ENCODE assay signal across 12 cellular contexts in genomic region chr2:136310005-136310495, GRCh38.
A peak's percentile ranks its signal among the peaks of the same experiment; 100 is the strongest.
DNase-seq lines count a peak whose midpoint lies in the region; ATAC-seq and TF ChIP-seq lines count a peak whose summit lies in the region.
"Had no signal": no experiment of that assay in that cellular context is flagged by ENCODE, and none has a peak within 500 bp of the region (broad histone marks: within the 10 kb centered on the region; RNA-seq: fewer than 3 reads in every experiment).

No MANE protein-coding gene starts in this region.

- H3K4me1 ChIP-seq in cardiac muscle cell (ENCODE audit: low read depth) (no peaks in the 10 kb centered on the region), left ventricle myocardium inferior (no peaks in the 10 kb centered on the region), colonic mucosa (no peaks in the 10 kb centered on the region)
- H3K4me1 ChIP-seq: HAP-1 had no signal

- peaks cover 30% of the 10 kb centered on the region for H3K4me1 Mint-ChIP-seq in activated B cell treated with CpG ODN at 0.5 μM for 24 hours
- H3K4me1 Mint-ChIP-seq in stimulated activated naive B cell treated with anti-CD40 and anti-IgM and Interleukin-4, amounts not matched to agents 10 μg/mL and 1 μg/mL and 100 μg/mL, for 72 hours: peaks cover 26 to 35% of the 10 kb centered on the region in 2 donors

- H3K9me3 ChIP-seq in cardiac muscle cell (ENCODE audit: low read depth): no peaks in the 10 kb centered on the region
- no peaks in the 10 kb centered on the region for H3K9me3 ChIP-seq in left ventricle myocardium inferior (replicated peaks)
- no peaks in the 10 kb centered on the region for H3K9me3 ChIP-seq in colonic mucosa
- H3K9me3 ChIP-seq: HAP-1 had no signal

- CTCF ChIA-PET in activated B cell treated with CpG ODN at 0.5 μM for 24 hours (lab: Charles Lee): no interaction called here

- POLR2A ChIA-PET in activated B cell treated with CpG ODN at 0.5 μM for 24 hours (lab: Charles Lee): interaction anchor here (0.6 to 2.1 kb wide), 7 partner anchors 17 to 70 kb away, joined by 3 to 14 read pairs (median 5); no protein-coding TSS in a partner anchor

- intact Hi-C loops in left ventricle myocardium inferior (cut with micrococcal nuclease): no loop called here
- intact Hi-C loops in activated B cell treated with CpG ODN at 0.5 μM for 24 hours (cut with micrococcal nuclease): loop anchor here (2.0 to 5.0 kb wide), 5 partner anchors 15 to 191 kb away; partner anchors contain the start of gene CXCR4
- intact Hi-C loops in colonic mucosa (cut with DNase I): no loop called here

- H3K27ac Mint-ChIP-seq in activated B cell treated with CpG ODN at 0.5 μM for 24 hours: peak overlapping the region; percentile 4
- H3K27ac Mint-ChIP-seq in stimulated activated naive B cell treated with anti-CD40 and anti-IgM and Interleukin-4, amounts not matched to agents 10 μg/mL and 1 μg/mL and 100 μg/mL, for 72 hours: peak overlapping the region; percentile 85

- H3K4me3 ChIP-seq in cardiac muscle cell: no peak overlapping the region
- H3K4me3 ChIP-seq in left ventricle myocardium inferior: no peak overlapping the region
- no peak overlapping the region for H3K4me3 ChIP-seq in colonic mucosa
- H3K4me3 ChIP-seq: HAP-1 had no signal

- H3K36me3 Mint-ChIP-seq in activated B cell treated with CpG ODN at 0.5 μM for 24 hours (ENCODE audit: low read depth): no peaks in the 10 kb centered on the region
- H3K36me3 Mint-ChIP-seq in stimulated activated naive B cell treated with anti-CD40 and anti-IgM and Interleukin-4, amounts not matched to agents 10 μg/mL and 1 μg/mL and 100 μg/mL, for 72 hours: no peaks in the 10 kb centered on the region

- TF ChIP-seq CTCF in cardiac muscle cell (IDR thresholded peaks at IDR 0.05; ENCODE audit: low read depth, low read length) (no peak), left ventricle myocardium inferior (IDR thresholded peaks at IDR 0.05; ENCODE audit: borderline replicate concordance) (no peak), activated B cell treated with CpG ODN at 0.5 μM for 24 hours (IDR thresholded peaks at IDR 0.05) (no peak), colonic mucosa (IDR thresholded peaks at IDR 0.05) (no peak)

- H3K27me3 ChIP-seq in cardiac muscle cell (no peaks in the 10 kb centered on the region), left ventricle myocardium inferior (ENCODE audit: low read depth) (peaks cover 14% of the 10 kb centered on the region), colonic mucosa (no peaks in the 10 kb centered on the region)

- peak in 1 of 2 donors; percentile 44 for DNase-seq in cardiac muscle cell (ENCODE audit: low read depth in 1 of 2, low spot score in 1 of 2)
- DNase-seq in left ventricle myocardium inferior: no peak
- DNase-seq in activated B cell treated with CpG ODN at 0.5 μM for 24 hours: no peak
- DNase-seq in stimulated activated naive B cell treated with anti-CD40 and anti-IgM and Interleukin-4, amounts not matched to agents 10 μg/mL and 1 μg/mL and 100 μg/mL, for 72 hours: peak; percentile 62
- DNase-seq in NCI-H510A (lab: John Stamatoyannopoulos, UW): no peak
- no peak for DNase-seq in colonic mucosa
- DNase-seq in NCI-H128 (lab: John Stamatoyannopoulos, UW; ENCODE audit: unreplicated experiment): no peak
- DNase-seq: NCI-H2029 had no signal

- no peak overlapping the region for H3K9ac ChIP-seq in colonic mucosa (ENCODE audit: low read depth in 2 of 2, low read length in 2 of 2)
- H3K9ac ChIP-seq: KMS-11 had no signal

- no peaks in the 10 kb centered on the region for H3K27me3 Mint-ChIP-seq in activated B cell treated with CpG ODN at 0.5 μM for 24 hours
- H3K27me3 Mint-ChIP-seq in stimulated activated naive B cell treated with anti-CD40 and anti-IgM and Interleukin-4, amounts not matched to agents 10 μg/mL and 1 μg/mL and 100 μg/mL, for 72 hours: no peaks in the 10 kb centered on the region

- H3K4me3 Mint-ChIP-seq in activated B cell treated with CpG ODN at 0.5 μM for 24 hours: peak overlapping the region; percentile 1
- peak overlapping the region; percentile 3 to 5 for H3K4me3 Mint-ChIP-seq in stimulated activated naive B cell treated with anti-CD40 and anti-IgM and Interleukin-4, amounts not matched to agents 10 μg/mL and 1 μg/mL and 100 μg/mL, for 72 hours

- H3K9me3 Mint-ChIP-seq in activated B cell treated with CpG ODN at 0.5 μM for 24 hours: no peaks in the 10 kb centered on the region
- peaks cover 0 to 4% of the 10 kb centered on the region in 2 donors for H3K9me3 Mint-ChIP-seq in stimulated activated naive B cell treated with anti-CD40 and anti-IgM and Interleukin-4, amounts not matched to agents 10 μg/mL and 1 μg/mL and 100 μg/mL, for 72 hours

- peak overlapping the region; percentile 10 for H3K27ac ChIP-seq in cardiac muscle cell
- no peak overlapping the region for H3K27ac ChIP-seq in left ventricle myocardium inferior (replicated peaks)
- H3K27ac ChIP-seq in colonic mucosa: no peak overlapping the region
- H3K27ac ChIP-seq: KMS-11 had no signal

- H3K36me3 ChIP-seq in cardiac muscle cell (no peaks in the 10 kb centered on the region), left ventricle myocardium inferior (no peaks in the 10 kb centered on the region), colonic mucosa (no peaks in the 10 kb centered on the region)
- H3K36me3 ChIP-seq: HAP-1 had no signal

- ATAC-seq in HG02678 (IDR thresholded peaks at IDR 0.05; ENCODE audit: unreplicated experiment) (peak; percentile 44), activated B cell treated with CpG ODN at 0.5 μM for 24 hours (ENCODE audit: low read depth) (peak; percentile 16)
- peak; percentile 55 to 66 for ATAC-seq in stimulated activated naive B cell treated with anti-CD40 and anti-IgM and Interleukin-4, amounts not matched to agents 10 μg/mL and 1 μg/mL and 100 μg/mL, for 72 hours (replicated peaks)
- ATAC-seq: sciatic nerve had no signal
